In the genomic region with DNA sequence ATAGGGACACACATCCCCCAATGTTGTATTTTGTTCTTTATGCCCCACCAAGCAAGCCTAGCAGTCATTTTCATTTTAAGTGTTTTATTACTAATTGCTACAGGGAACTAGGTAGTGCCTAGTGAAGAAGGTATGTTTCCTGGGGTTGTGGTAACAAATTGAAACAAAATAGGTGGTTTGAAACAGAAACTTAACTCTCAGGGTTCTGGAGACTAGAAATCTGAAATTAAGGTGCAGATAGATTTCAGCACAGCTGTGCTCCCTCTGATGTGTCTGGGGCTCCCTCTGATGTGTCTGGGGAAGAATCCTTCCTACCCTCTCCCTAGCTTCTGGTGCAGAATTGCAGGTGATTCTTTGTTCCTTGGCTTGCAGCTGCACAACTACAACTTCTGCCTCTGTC, we compare ENCODE assay signal across 13 cellular contexts.
DNase-seq lines count a peak whose midpoint lies in the region; ATAC-seq, FAIRE-seq and TF ChIP-seq lines count a peak whose summit lies in the region.
"Had no signal": no experiment of that assay in that cellular context is flagged by ENCODE, and none has a peak within 500 bp of the region (broad histone marks: within the 10 kb centered on the region; RNA-seq: fewer than 3 reads in every experiment).

No MANE protein-coding gene starts in this region.

- peak; percentile 87 for FAIRE-seq in GM12892 (lab: Jason Lieb, UNC)

- H3K4me1 Mint-ChIP-seq in glutamatergic neuron (ENCODE audit: low read depth, unreplicated experiment), result no peaks in the 10 kb centered on the region
- H3K4me1 Mint-ChIP-seq: CD8-positive, alpha-beta memory T cell; endodermal cell had no signal

- TF ChIP-seq CTCF in glutamatergic neuron (IDR thresholded peaks at IDR 0.05; ENCODE audit: partially characterized antibody, unreplicated experiment) (no peak), upper lobe of left lung (IDR thresholded peaks at IDR 0.05) (no peak)

- H3K27me3 Mint-ChIP-seq in glutamatergic neuron (ENCODE audit: unreplicated experiment), result no peaks in the 10 kb centered on the region

- TF ChIP-seq POLR2A in GM12892 (IDR thresholded peaks at IDR 0.05; ENCODE audit: low read depth, low read length) (no peak), upper lobe of left lung (IDR thresholded peaks at IDR 0.05) (no peak)

- DNase-seq in GM12892 (ENCODE audit: insufficient read length) (peak; percentile 18), retina (no peak), glutamatergic neuron (no peak), SKM-1 (lab: John Stamatoyannopoulos, UW; ENCODE audit: unreplicated experiment) (no peak), upper lobe of left lung (no peak)
- DNase-seq: anterior cingulate cortex; CD8-positive, alpha-beta memory T cell; endodermal cell; NCI-H1436 treated with DMSO at 0.1 percent for 48 hours; SHP77 had no signal

- no peaks in the 10 kb centered on the region for H3K36me3 ChIP-seq in upper lobe of left lung

- no peak overlapping the region for H3K4me3 ChIP-seq in upper lobe of left lung

- ATAC-seq in GM19328 (IDR thresholded peaks at IDR 0.05; ENCODE audit: unreplicated experiment) (peak; percentile 89), HG02798 (IDR thresholded peaks at IDR 0.05; ENCODE audit: poor library complexity, unreplicated experiment) (peak; percentile 88), HG03558 (IDR thresholded peaks at IDR 0.05; ENCODE audit: extremely low read depth, unreplicated experiment) (peak; percentile 89), upper lobe of left lung (ENCODE audit: low FRiP score in 2 of 2) (no peak)

- no peaks in the 10 kb centered on the region for H3K27me3 ChIP-seq in upper lobe of left lung

- H3K36me3 Mint-ChIP-seq in glutamatergic neuron (ENCODE audit: unreplicated experiment), result peaks cover 5% of the 10 kb centered on the region

- H3K4me1 ChIP-seq in upper lobe of left lung, result no peaks in the 10 kb centered on the region

- no peak overlapping the region for H3K27ac Mint-ChIP-seq in glutamatergic neuron (ENCODE audit: unreplicated experiment)
- H3K27ac Mint-ChIP-seq: CD8-positive, alpha-beta memory T cell; endodermal cell had no signal

- no peaks in the 10 kb centered on the region for H3K9me3 Mint-ChIP-seq in glutamatergic neuron (ENCODE audit: unreplicated experiment)

- no peak overlapping the region for H3K27ac ChIP-seq in upper lobe of left lung

- no peak overlapping the region for H3K4me3 Mint-ChIP-seq in glutamatergic neuron (ENCODE audit: unreplicated experiment)
- H3K4me3 Mint-ChIP-seq: CD8-positive, alpha-beta memory T cell; endodermal cell had no signal

- no peak for TF ChIP-seq EP300 in upper lobe of left lung (IDR thresholded peaks at IDR 0.05)

- no peaks in the 10 kb centered on the region for H3K9me3 ChIP-seq in upper lobe of left lung

Comparison
In these comparisons a context has a peak if more than half of its experiments do, and no peak if none do; other contexts are left out.
1. ATAC-seq: peak in GM19328 (single experiment), HG02798 (single experiment) and HG03558 (single experiment); none in upper lobe of left lung (0 of 2).